ENCODE assay signal across 1 cellular context in genomic region chr16:74760007-74760767, GRCh38.
TF ChIP-seq lines count a peak whose summit lies in the region.

No MANE protein-coding gene starts in this region.

TF ChIP-seq in GM12878, 131 proteins besides CTCF, POLR2A, EP300 and RAD21 (continued from another document):
- TF ChIP-seq CUX1 (IDR thresholded peaks at IDR 0.05; ENCODE audit: insufficient replicate concordance, low read depth, low read length) = no peak
- TF ChIP-seq CREM (IDR thresholded peaks at IDR 0.05; ENCODE audit: low read depth) = peak; percentile 43; the same call in 1 of the 2 replicates
- TF ChIP-seq ATF2 (IDR thresholded peaks at IDR 0.05; ENCODE audit: low read length) = peak; percentile 27; the same call in 1 of the 2 replicates
- no peak for TF ChIP-seq GATAD2B (conservative IDR thresholded peaks at IDR 0.05; ENCODE audit: low read depth)
